In the genomic region with DNA sequence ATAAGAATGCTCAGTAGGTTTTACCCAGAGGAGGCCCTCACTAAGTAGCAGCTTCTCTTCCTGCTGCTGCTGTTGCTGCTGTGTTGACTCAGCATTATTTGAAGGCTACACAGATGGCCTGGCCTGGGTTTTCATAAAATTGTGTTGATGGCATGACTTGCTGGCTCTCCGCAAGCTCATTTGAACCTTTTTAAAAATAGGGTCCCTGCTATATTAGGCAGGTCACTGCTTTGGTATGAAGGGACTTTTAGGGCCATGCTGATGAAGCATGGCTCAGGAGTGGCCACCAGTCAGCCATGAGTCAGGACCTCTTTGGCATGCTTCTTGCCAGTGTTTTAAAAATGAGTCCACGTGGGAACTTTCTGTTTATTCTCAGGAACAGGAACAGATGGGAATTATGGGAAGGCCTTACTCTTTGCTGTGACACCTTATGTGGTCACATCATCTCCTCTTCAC, we compare ENCODE assay signal across 13 cellular contexts.
DNase-seq lines count a peak whose midpoint lies in the region; ATAC-seq and TF ChIP-seq lines count a peak whose summit lies in the region.
"Had no signal": no experiment of that assay in that cellular context is flagged by ENCODE, and none has a peak within 500 bp of the region (broad histone marks: within the 10 kb centered on the region; RNA-seq: fewer than 3 reads in every experiment).

No MANE protein-coding gene starts in this region.

- H3K79me2 ChIP-seq in PC-3 (ENCODE audit: low read length) (no peaks in the 10 kb centered on the region), fibroblast of lung (ENCODE audit: control insufficient read depth, insufficient read depth, low read length) (no peaks in the 10 kb centered on the region), Karpas-422 (ENCODE audit: low read length) (no peaks in the 10 kb centered on the region)

- H3K36me3 ChIP-seq in PC-3 (ENCODE audit: low read depth, low read length) = no peaks in the 10 kb centered on the region; the same call in 1 of the 2 replicates
- no peaks in the 10 kb centered on the region for H3K36me3 ChIP-seq in fibroblast of lung (ENCODE audit: control insufficient read depth, insufficient read depth, low read length)
- no peaks in the 10 kb centered on the region for H3K36me3 ChIP-seq in gastrocnemius medialis
- H3K36me3 ChIP-seq in upper lobe of left lung = no peaks in the 10 kb centered on the region
- no peaks in the 10 kb centered on the region for H3K36me3 ChIP-seq in Karpas-422 (ENCODE audit: insufficient read depth, low read length)
- H3K36me3 ChIP-seq: WERI-Rb-1 had no signal

- peak in 1 of 4 donors; percentile 9 for TF ChIP-seq EP300 in upper lobe of left lung (IDR thresholded peaks at IDR 0.05)

- H3F3A ChIP-seq in PC-3 (ENCODE audit: low read length, unreplicated experiment) = no peaks in the 10 kb centered on the region

- H4K20me1 ChIP-seq in PC-3 (ENCODE audit: low read length) (no peaks in the 10 kb centered on the region), fibroblast of lung (ENCODE audit: control insufficient read depth, extremely low read depth, insufficient read depth, low read length) (no peaks in the 10 kb centered on the region), Karpas-422 (ENCODE audit: insufficient read depth, low read depth, low read length) (no peaks in the 10 kb centered on the region)

- H3K27me3 ChIP-seq in PC-3 (ENCODE audit: low read length) = no peaks in the 10 kb centered on the region
- no peaks in the 10 kb centered on the region for H3K27me3 ChIP-seq in fibroblast of lung (ENCODE audit: control insufficient read depth, insufficient read depth, low read length)
- no peaks in the 10 kb centered on the region for H3K27me3 ChIP-seq in gastrocnemius medialis
- no peaks in the 10 kb centered on the region for H3K27me3 ChIP-seq in upper lobe of left lung
- no peaks in the 10 kb centered on the region for H3K27me3 ChIP-seq in Karpas-422 (ENCODE audit: low read length)

- peak; percentile 24; the same call in 1 of the 2 replicates for ATAC-seq in PC-3
- peak; percentile 88 to 96 for ATAC-seq in gastrocnemius medialis
- ATAC-seq in upper lobe of left lung (ENCODE audit: low FRiP score in 2 of 2) = no peak
- no peak for ATAC-seq in HG03045 (IDR thresholded peaks at IDR 0.05; ENCODE audit: unreplicated experiment)
- ATAC-seq: GM12878 had no signal

- TF ChIP-seq CTCF in PC-3 (conservative IDR thresholded peaks at IDR 0.05; ENCODE audit: low read depth, low read length) (no peak), fibroblast of lung (conservative IDR thresholded peaks at IDR 0.05 in 1 of 2, IDR thresholded peaks at IDR 0.05 in 1 of 2; ENCODE audit: low read depth in 1 of 2, low read length in 2 of 2) (no peak), gastrocnemius medialis (IDR thresholded peaks at IDR 0.05 in 4 of 5, conservative IDR thresholded peaks at IDR 0.05 in 1 of 5) (no peak), upper lobe of left lung (IDR thresholded peaks at IDR 0.05) (no peak)

- 48% methylated on average over 2 of the region's 2 CpGs; no CpG with 5 or more reads in 1 of the 2 donors for WGBS in upper lobe of left lung, 2 donors

- H3K27ac ChIP-seq in PC-3 (ENCODE audit: low read length) = peak overlapping the region; percentile 50
- peak overlapping the region; percentile 59 for H3K27ac ChIP-seq in fibroblast of lung (ENCODE audit: insufficient read depth, low read length)
- H3K27ac ChIP-seq in gastrocnemius medialis = peak overlapping the region; percentile 68 to 83 (median 72)
- no peak overlapping the region for H3K27ac ChIP-seq in upper lobe of left lung
- H3K27ac ChIP-seq in Karpas-422 (ENCODE audit: low read length) = no peak overlapping the region
- H3K27ac ChIP-seq: 22Rv1, WERI-Rb-1 had no signal

- no peaks in the 10 kb centered on the region for H3K9me2 ChIP-seq in PC-3 (replicated peaks; ENCODE audit: low read length)
- no peaks in the 10 kb centered on the region; the same call in 1 of the 2 replicates for H3K9me2 ChIP-seq in Karpas-422 (replicated peaks; ENCODE audit: insufficient read depth, low read length)

- H2AFZ ChIP-seq in PC-3 (ENCODE audit: low read length) (peak overlapping the region; percentile 0; the same call in 1 of the 2 replicates), fibroblast of lung (ENCODE audit: low read length) (no peak overlapping the region), Karpas-422 (ENCODE audit: low read length) (no peak overlapping the region)

- H3K4me1 ChIP-seq in PC-3 (ENCODE audit: insufficient read depth, low read length) (no peaks in the 10 kb centered on the region), fibroblast of lung (ENCODE audit: control insufficient read depth, extremely low read depth, insufficient read depth, low read length) (peaks cover 3% of the 10 kb centered on the region), gastrocnemius medialis (peaks cover 5 to 11% of the 10 kb centered on the region in 2 donors), upper lobe of left lung (no peaks in the 10 kb centered on the region), Karpas-422 (ENCODE audit: low read length) (no peaks in the 10 kb centered on the region)

- H3K9ac ChIP-seq in PC-3 (ENCODE audit: low read length) (no peak overlapping the region), fibroblast of lung (ENCODE audit: insufficient read depth, low read length) (no peak overlapping the region), Karpas-422 (ENCODE audit: low read length) (no peak overlapping the region)

- POLR2A ChIA-PET in PC-3 (lab: Charles Lee; ENCODE audit: unreplicated experiment) = interaction anchor here (0.5 kb wide), 1 partner anchor 123 kb away, joined by 6 read pairs; no protein-coding TSS in a partner anchor

- no TSS peak for BruUV-seq in PC-3 (replicated peaks; lab: Mats Ljungman, UMichigan)

- in situ Hi-C loops in gastrocnemius medialis (cut with MboI; ENCODE audit: low sequenced_read_pairs in 4 of 4) = loop anchor here in 1 of 4 donors (10.0 kb wide), 1 partner anchor 125 kb away; the partner anchor contains the start of gene MID1IP1

- H3K4me2 ChIP-seq in PC-3 (ENCODE audit: low read length) (no peak overlapping the region), fibroblast of lung (ENCODE audit: extremely low read depth, insufficient read depth, low read length) (peak overlapping the region; percentile 13), Karpas-422 (ENCODE audit: low read depth, low read length, poor library complexity, severe bottlenecking) (no peak overlapping the region)

- intact Hi-C loops in PC-3 (cut with micrococcal nuclease) = no loop called here
- intact Hi-C loops in gastrocnemius medialis (cut with DNase I; ENCODE audit: low total_unique reads) = no loop called here

- peak; percentile 51 for DNase-seq in DMS 273 (lab: John Stamatoyannopoulos, UW; ENCODE audit: unreplicated experiment)
- no peak for DNase-seq in DMS 273 treated with DMSO at 0.1 percent for 48 hours (lab: John Stamatoyannopoulos, UW)
- peak; percentile 53 for DNase-seq in PC-3
- DNase-seq in fibroblast of lung (ENCODE audit: low read depth in 2 of 2) = peak; percentile 63 to 78
- peak; percentile 43 to 54 for DNase-seq in gastrocnemius medialis
- no peak for DNase-seq in upper lobe of left lung
- DNase-seq in Karpas-422 = no peak
- DNase-seq: activated gamma-delta T cell, NCI-H1105, WERI-Rb-1 had no signal

- H3K4me3 ChIP-seq in PC-3 (ENCODE audit: low read length) = no peak overlapping the region
- H3K4me3 ChIP-seq in fibroblast of lung (replicated peaks in 1 of 4; ENCODE audit: control extremely low read depth in 1 of 4, insufficient read depth in 1 of 4, low read depth in 3 of 4, low read length in 4 of 4) = no peak overlapping the region
- H3K4me3 ChIP-seq in gastrocnemius medialis = no peak overlapping the region
- no peak overlapping the region for H3K4me3 ChIP-seq in upper lobe of left lung
- H3K4me3 ChIP-seq in Karpas-422 (ENCODE audit: low read length) = no peak overlapping the region
- H3K4me3 ChIP-seq: GM12878 had no signal

- TF ChIP-seq POLR2A in gastrocnemius medialis (IDR thresholded peaks at IDR 0.05) (no peak), upper lobe of left lung (IDR thresholded peaks at IDR 0.05) (no peak)

- H3K9me3 ChIP-seq in PC-3 (ENCODE audit: low read length) (no peaks in the 10 kb centered on the region), fibroblast of lung (ENCODE audit: control insufficient read depth, insufficient read depth, low read depth, low read length) (no peaks in the 10 kb centered on the region), gastrocnemius medialis (no peaks in the 10 kb centered on the region), upper lobe of left lung (no peaks in the 10 kb centered on the region), Karpas-422 (ENCODE audit: low read length) (no peaks in the 10 kb centered on the region)

- CTCF ChIA-PET in PC-3 (lab: Charles Lee) = no interaction called here

Comparison
In these comparisons a context has a peak if more than half of its experiments do, and no peak if none do; other contexts are left out.
1. DNase-seq: peak in DMS 273 (single experiment), PC-3 (single experiment), fibroblast of lung (2 of 2) and gastrocnemius medialis (2 of 2); none in DMS 273 treated with DMSO at 0.1 percent for 48 hours (single experiment), upper lobe of left lung (0 of 2) and Karpas-422 (single experiment).
2. ATAC-seq: peak in PC-3 (single experiment) and gastrocnemius medialis (2 of 2); none in upper lobe of left lung (0 of 2) and HG03045 (single experiment).
3. H3K27ac ChIP-seq: peak in PC-3 (single experiment), fibroblast of lung (single experiment) and gastrocnemius medialis (4 of 4); none in upper lobe of left lung (0 of 4) and Karpas-422 (single experiment).